ENCODE assay signal across 25 cellular contexts in the genomic region with DNA sequence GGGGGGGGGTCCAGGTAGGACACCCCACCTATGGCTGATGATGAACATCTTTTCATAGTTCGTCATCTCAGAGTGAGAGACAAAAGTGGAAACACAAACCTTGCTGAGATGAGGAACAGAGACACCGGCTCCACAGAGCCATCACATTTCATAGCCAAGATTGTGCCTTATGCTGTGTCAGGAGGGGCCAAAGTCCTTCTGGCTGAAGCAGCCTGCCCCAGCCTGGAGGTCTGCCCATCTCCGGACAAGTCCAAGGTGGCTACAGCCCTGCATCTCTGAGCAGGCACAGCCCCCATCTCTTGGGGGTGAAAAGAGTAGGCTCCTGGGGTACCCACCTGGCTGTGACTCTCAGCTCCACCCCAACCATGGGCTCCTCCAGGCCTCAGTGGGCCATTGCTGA.
"Had no signal": no experiment of that assay in that cellular context is flagged by ENCODE, and none has a peak within 500 bp of the region (broad histone marks: within the 10 kb centered on the region; RNA-seq: fewer than 3 reads in every experiment).

No MANE protein-coding gene starts in this region.

- ATAC-seq: heart right ventricle; left ventricle myocardium superior; lower lobe of right lung; naive thymus-derived CD8-positive, alpha-beta T cell; sciatic nerve; stimulated activated effector memory CD8-positive, alpha-beta T cell treated with anti-CD3 and anti-CD28 coated beads, Interleukin-12 subunit alpha, Interleukin-12 subunit beta, amount 100 ng/mL, for 72 hours had no signal

- H3K9me3 ChIP-seq: heart right ventricle, lower lobe of right lung, neutrophil, right atrium auricular region, stomach, thoracic aorta, tibial artery, uterus had no signal

- H3K27ac Mint-ChIP-seq: progenitor cell of endocrine pancreas; stimulated activated effector memory CD8-positive, alpha-beta T cell treated with anti-CD3 and anti-CD28 coated beads, Interleukin-12 subunit alpha, Interleukin-12 subunit beta, amount 100 ng/mL, for 72 hours; type B pancreatic cell had no signal

- H3K27me3 ChIP-seq: heart right ventricle, hepatocyte, neutrophil, right atrium auricular region, stomach, tibial artery, uterus had no signal

- DNase-seq: heart right ventricle; islet precursor cell; left ventricle myocardium superior; lower lobe of right lung; mammary epithelial cell; mesenchymal stem cell; naive thymus-derived CD8-positive, alpha-beta T cell; occipital lobe; stimulated activated CD4-positive, alpha-beta T cell treated with anti-CD3 and anti-CD28 coated beads, Interleukin-4, amount 100 ng/mL, for 24 hours; stimulated activated naive CD4-positive, alpha-beta T cell; stomach; tibial artery; uterus had no signal

- H3K36me3 Mint-ChIP-seq: naive thymus-derived CD8-positive, alpha-beta T cell; stimulated activated effector memory CD8-positive, alpha-beta T cell treated with anti-CD3 and anti-CD28 coated beads, Interleukin-12 subunit alpha, Interleukin-12 subunit beta, amount 100 ng/mL, for 72 hours; type B pancreatic cell had no signal

- H3K36me3 ChIP-seq: heart right ventricle, lower lobe of right lung, neutrophil, right atrium auricular region, stomach, thoracic aorta, tibial artery, uterus had no signal

- H3K27ac ChIP-seq: heart right ventricle, hepatocyte, lower lobe of right lung, neutrophil, parathyroid adenoma, right atrium auricular region, skin epidermis, stomach, thoracic aorta, uterus had no signal

- H3K27me3 Mint-ChIP-seq: progenitor cell of endocrine pancreas had no signal

- H3K4me3 Mint-ChIP-seq: naive thymus-derived CD8-positive, alpha-beta T cell; nephron; neural crest cell; stimulated activated effector memory CD8-positive, alpha-beta T cell treated with anti-CD3 and anti-CD28 coated beads, Interleukin-12 subunit alpha, Interleukin-12 subunit beta, amount 100 ng/mL, for 72 hours; type B pancreatic cell had no signal

- H3K4me1 Mint-ChIP-seq: naive thymus-derived CD8-positive, alpha-beta T cell; stimulated activated effector memory CD8-positive, alpha-beta T cell treated with anti-CD3 and anti-CD28 coated beads, Interleukin-12 subunit alpha, Interleukin-12 subunit beta, amount 100 ng/mL, for 72 hours had no signal

- H3K4me3 ChIP-seq: heart right ventricle, hepatocyte, lower lobe of right lung, right atrium auricular region, skin epidermis, stomach, thoracic aorta, tibial artery, uterus had no signal

- H3K4me1 ChIP-seq: uterus had no signal
